Comparison of ENCODE assay signal across 1 cellular context in the genomic region with DNA sequence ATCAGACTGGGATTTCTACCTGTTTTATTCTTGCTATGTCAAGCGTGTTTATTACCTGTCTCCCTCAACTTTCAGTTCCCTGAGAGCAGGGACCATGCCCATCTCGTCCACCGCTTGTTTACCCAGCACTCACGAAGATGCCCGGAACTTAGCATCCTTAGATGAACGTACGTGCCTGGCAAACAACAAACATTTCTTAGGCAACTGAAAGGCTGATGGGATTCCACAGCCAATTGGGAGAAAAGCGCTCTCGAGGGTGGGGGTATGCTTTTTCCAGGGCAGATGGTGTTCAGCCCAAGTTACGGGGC.
TF ChIP-seq lines count a peak whose summit lies in the region.

No MANE protein-coding gene starts in this region.

TF ChIP-seq in GM12878, 131 proteins besides CTCF, POLR2A, EP300 and RAD21:
- TF ChIP-seq NBN (IDR thresholded peaks at IDR 0.05) (0 out of 2 replicates have a peak, but pooled peaks have one; percentile 25), TBL1XR1 (IDR thresholded peaks at IDR 0.05; ENCODE audit: low read depth, low read length) (peak; percentile 15; the same call in 1 of the 2 replicates), RELB (IDR thresholded peaks at IDR 0.05; ENCODE audit: low read depth) (peak; percentile 65; the same call in 1 of the 2 replicates), RELA (IDR thresholded peaks at IDR 0.05; ENCODE audit: borderline replicate concordance, partially characterized antibody) (no peak)
